29 cellular contexts compared by ENCODE assay signal in genomic region chr10:86715156-86715795, GRCh38. TPM values are rescaled to one million over a fixed set of nuclear protein-coding genes. Genes with fewer than 3 reads are reported as not detected.
DNase-seq lines count a peak whose midpoint lies in the region; ATAC-seq, FAIRE-seq and TF ChIP-seq lines count a peak whose summit lies in the region.
"Had no signal": no experiment of that assay in that cellular context is flagged by ENCODE, and none has a peak within 500 bp of the region (broad histone marks: within the 10 kb centered on the region; RNA-seq: fewer than 3 reads in every experiment).

No MANE protein-coding gene starts in this region.

- DNase-seq in cardiac septum (ENCODE audit: low spot score) (peak; percentile 69), Right ventricle myocardium inferior (ENCODE audit: missing footprints) (no peak), esophagus muscularis mucosa (ENCODE audit: extremely low spot score) (no peak), osteoblast (ENCODE audit: insufficient read length, low spot score, missing footprints) (peak; percentile 27), pancreas (no peak), DMS153 treated with DMSO at 0.1 percent for 48 hours (lab: John Stamatoyannopoulos, UW; ENCODE audit: unreplicated experiment) (no peak)
- DNase-seq in stimulated activated CD4-positive, alpha-beta T cell treated with anti-CD3 and anti-CD28 coated beads, Interleukin-12 subunit alpha, Interleukin-12 subunit beta, amount 100 ng/mL, for 4 hours: no peak
- DNase-seq: activated CD4-positive, alpha-beta memory T cell treated with anti-CD3 and anti-CD28 coated beads, Interleukin-2, amount 10 ng/mL, durations not matched to agents 7 days and 5 days; activated CD4-positive, alpha-beta T cell treated with anti-CD3 and anti-CD28 coated beads for 1 hour; activated CD8-positive, alpha-beta memory T cell treated with anti-CD3 and anti-CD28 coated beads, Interleukin-2, amount 50 U/mL, for 4 hours; CD4-positive, CD25-positive, alpha-beta regulatory T cell; hypothalamus; IMR-90; NCI-H1092 treated with DMSO at 0.1 percent for 48 hours; NCI-H1694 treated with DMSO at 0.1 percent for 48 hours; NCI-H446 treated with DMSO at 0.1 percent for 48 hours; NCI-H774; Peyer's patch; SHP77 treated with DMSO at 0.1 percent for 48 hours; substantia nigra had no signal

- ATAC-seq in Right ventricle myocardium inferior (no peak), GM18861 (IDR thresholded peaks at IDR 0.05; ENCODE audit: unreplicated experiment) (no peak), pancreas (no peak)
- ATAC-seq: A549; activated naive CD4-positive, alpha-beta T cell treated with anti-CD3 and anti-CD28 coated beads, Interleukin-2, amount 50 U/mL, for 72 hours; stimulated activated memory B cell treated with anti-CD40 and anti-IgM and Interleukin-4, amounts not matched to agents 10 μg/mL and 1 μg/mL and 100 μg/mL, for 72 hours had no signal

- TF ChIP-seq CTCF in esophagus muscularis mucosa (IDR thresholded peaks at IDR 0.05) (no peak), osteoblast (IDR thresholded peaks at IDR 0.05; ENCODE audit: extremely low read depth, low read depth, low read length) (no peak), pancreas (IDR thresholded peaks at IDR 0.05) (no peak)

- intact Hi-C loops in cardiac septum (cut with DNase I): no loop called here
- intact Hi-C loops in Right ventricle myocardium inferior (cut with DNase I): loop anchor here (5.0 kb wide), 1 partner anchor 42 kb away; the partner anchor contains the start of gene BMPR1A
- intact Hi-C loops in esophagus muscularis mucosa (cut with DNase I): no loop called here
- intact Hi-C loops in pancreas (cut with DNase I): no loop called here

- H3K79me2 ChIP-seq in osteoblast (ENCODE audit: insufficient read depth, low read length): no peaks in the 10 kb centered on the region

- no peak for TF ChIP-seq EP300 in esophagus muscularis mucosa (IDR thresholded peaks at IDR 0.05)

- no peak overlapping the region for H3K4me3 ChIP-seq in esophagus muscularis mucosa
- no peak overlapping the region for H3K4me3 ChIP-seq in osteoblast (ENCODE audit: insufficient read depth, low read length)
- H3K4me3 ChIP-seq in pancreas: no peak overlapping the region
- H3K4me3 ChIP-seq: A549, breast epithelium, Peyer's patch had no signal

- H3K27ac ChIP-seq in esophagus muscularis mucosa (replicated peaks in 1 of 4) (peak overlapping the region in 3 of 4 donors; percentile 53 to 60 (median 53)), osteoblast (ENCODE audit: low read depth, low read length) (no peak overlapping the region), pancreas (no peak overlapping the region)
- H3K27ac ChIP-seq: A549, breast epithelium, Peyer's patch had no signal

- H3K4me1 ChIP-seq in esophagus muscularis mucosa: peaks cover 15 to 38% (median 21%) of the 10 kb centered on the region in 4 donors
- H3K4me1 ChIP-seq in osteoblast (ENCODE audit: insufficient read depth, low read length): peaks cover 9% of the 10 kb centered on the region
- no peaks in the 10 kb centered on the region for H3K4me1 ChIP-seq in pancreas
- H3K4me1 ChIP-seq: breast epithelium had no signal

- no peak overlapping the region for H2AFZ ChIP-seq in osteoblast (ENCODE audit: low read length)

- no peaks in the 10 kb centered on the region for H3K27me3 ChIP-seq in esophagus muscularis mucosa
- no peaks in the 10 kb centered on the region for H3K27me3 ChIP-seq in osteoblast (ENCODE audit: insufficient read depth, low read length)
- H3K27me3 ChIP-seq in pancreas: no peaks in the 10 kb centered on the region
- H3K27me3 ChIP-seq: breast epithelium, Peyer's patch had no signal

- no peak for FAIRE-seq in pancreas (lab: Jason Lieb, UNC)
- FAIRE-seq: A549, D721Med had no signal

- no peak for TF ChIP-seq POLR2A in esophagus muscularis mucosa (IDR thresholded peaks at IDR 0.05; ENCODE audit: low read depth)

- H3K9me3 ChIP-seq in esophagus muscularis mucosa (no peaks in the 10 kb centered on the region), osteoblast (ENCODE audit: low read depth, low read length) (no peaks in the 10 kb centered on the region), pancreas (no peaks in the 10 kb centered on the region)
- H3K9me3 ChIP-seq: A549, breast epithelium, Peyer's patch had no signal

- no peak overlapping the region for H3K4me2 ChIP-seq in osteoblast (ENCODE audit: insufficient read depth, low read length)
- H3K4me2 ChIP-seq: A549 had no signal

- H4K20me1 ChIP-seq in osteoblast (ENCODE audit: insufficient read depth, low read length): no peaks in the 10 kb centered on the region

- 64% methylated on average over 6 of the region's 6 CpGs for WGBS in esophagus muscularis mucosa
- WGBS in pancreas, 2 donors: 81 to 83% methylated on average over 6 of the region's 6 CpGs

- H3K36me3 ChIP-seq in esophagus muscularis mucosa (peaks cover 0 to 46% (median 24%) of the 10 kb centered on the region in 4 donors), osteoblast (ENCODE audit: insufficient read depth, low read length) (no peaks in the 10 kb centered on the region), pancreas (no peaks in the 10 kb centered on the region)
- H3K36me3 ChIP-seq: breast epithelium, Peyer's patch had no signal

RNA-seq across cellular contexts. Expression of gene BMPR1A, which starts 41.1 kb away (rescaled TPM):
- total RNA-seq in cardiac septum (60.0 TPM), Right ventricle myocardium inferior (53.2 TPM), esophagus muscularis mucosa (100 to 1,000 TPM in 1 of 4 donors, 10 to 100 TPM in 3; 66.1 to 110 (median 90.5) TPM), osteoblast (71.7 and 73.7 TPM in 2 replicates), pancreas (10 to 100 TPM in 5 of 6 donors, 1 to 10 TPM in 1; 9.9 to 22.3 (median 13.5) TPM)
- polyA plus RNA-seq in pancreas: 1 to 10 TPM; 3.5 to 6.6 TPM

RNA-seq across cellular contexts. Expression of gene LDB3, which starts 47.0 kb away (rescaled TPM):
- total RNA-seq in cardiac septum (1,178 TPM), Right ventricle myocardium inferior (1,478 TPM), esophagus muscularis mucosa (10 to 100 TPM; 12.6 to 42.3 (median 21.6) TPM), osteoblast (under 0.01 TPM in 2 replicates), pancreas (under 1 TPM; 0.14 to 0.59 (median 0.30) TPM)
- polyA plus RNA-seq in pancreas: 1 to 10 TPM; 1.3 to 2.1 TPM
- total RNA-seq: CD4-positive, CD25-positive, alpha-beta regulatory T cell; Daoy; glomerular endothelial cell; pulmonary artery endothelial cell had no signal
- polyA plus RNA-seq: CD4-positive, CD25-positive, alpha-beta regulatory T cell had no signal

Comparison
In these comparisons a context has a peak if more than half of its experiments do, and no peak if none do; other contexts are left out.
1. DNase-seq: peak in cardiac septum (single experiment) and osteoblast (single experiment); none in Right ventricle myocardium inferior (single experiment), esophagus muscularis mucosa (single experiment), stimulated activated CD4-positive, alpha-beta T cell treated with anti-CD3 and anti-CD28 coated beads, Interleukin-12 subunit alpha, Interleukin-12 subunit beta, amount 100 ng/mL, for 4 hours (single experiment), pancreas (0 of 6) and DMS153 treated with DMSO at 0.1 percent for 48 hours (single experiment).
2. H3K27ac ChIP-seq: peak in esophagus muscularis mucosa (3 of 4); none in osteoblast (single experiment) and pancreas (0 of 4).
3. RNA of gene LDB3, which starts 47.0 kb away (total RNA-seq): 1,478 TPM in Right ventricle myocardium inferior (single experiment) and 1,178 TPM in cardiac septum (single experiment); 12.6 to 42.3 TPM in esophagus muscularis mucosa, 0.14 to 0.59 TPM in pancreas and under 0.01 TPM in osteoblast; every median in the first group is over 10 times any median in the second.